ENCODE assay signal across 16 cellular contexts in genomic region chr12:108306506-108306905, GRCh38. TPM values are rescaled to one million over a fixed set of nuclear protein-coding genes. Genes with fewer than 3 reads are reported as not detected.
A peak's percentile ranks its signal among the peaks of the same experiment; 100 is the strongest.
DNase-seq lines count a peak whose midpoint lies in the region; ATAC-seq and TF ChIP-seq lines count a peak whose summit lies in the region.
"Had no signal": no experiment of that assay in that cellular context is flagged by ENCODE, and none has a peak within 500 bp of the region (broad histone marks: within the 10 kb centered on the region; RNA-seq: fewer than 3 reads in every experiment).

No MANE protein-coding gene starts in this region.

- H3K36me3 Mint-ChIP-seq in effector memory CD8-positive, alpha-beta T cell (ENCODE audit: insufficient read depth) = peaks cover 9% of the 10 kb centered on the region
- no peaks in the 10 kb centered on the region for H3K36me3 Mint-ChIP-seq in osteocyte (ENCODE audit: unreplicated experiment)

- H3K9me3 ChIP-seq in heart right ventricle = no peaks in the 10 kb centered on the region
- no peaks in the 10 kb centered on the region for H3K9me3 ChIP-seq in uterus

- intact Hi-C loops in heart right ventricle (cut with DNase I) (no loop called here), cardiac septum (cut with DNase I) (no loop called here), uterus (cut with DNase I; ENCODE audit: low total_unique reads) (no loop called here)

- H3K9me3 Mint-ChIP-seq in effector memory CD8-positive, alpha-beta T cell = no peaks in the 10 kb centered on the region
- H3K9me3 Mint-ChIP-seq in osteocyte (ENCODE audit: unreplicated experiment) = no peaks in the 10 kb centered on the region

- peaks cover 0 to 55% of the 10 kb centered on the region in 2 donors for H3K27me3 Mint-ChIP-seq in effector memory CD8-positive, alpha-beta T cell
- no peaks in the 10 kb centered on the region for H3K27me3 Mint-ChIP-seq in osteocyte (ENCODE audit: unreplicated experiment)

- H3K27ac Mint-ChIP-seq in effector memory CD8-positive, alpha-beta T cell = peak overlapping the region; percentile 72 to 95
- H3K27ac Mint-ChIP-seq in osteocyte (ENCODE audit: unreplicated experiment) = peak overlapping the region; percentile 100

- no peak for TF ChIP-seq POLR2A in uterus (IDR thresholded peaks at IDR 0.05)

- H3K27ac ChIP-seq in heart right ventricle (peak overlapping the region in 9 of 10 donors; percentile 66 to 95 (median 87)), uterus (peak overlapping the region; percentile 84 to 90)

- TF ChIP-seq CTCF in heart right ventricle (IDR thresholded peaks at IDR 0.05) (no peak), osteocyte (IDR thresholded peaks at IDR 0.05) (no peak), uterus (IDR thresholded peaks at IDR 0.05) (no peak)

- H3K27me3 ChIP-seq in heart right ventricle (no peaks in the 10 kb centered on the region), uterus (no peaks in the 10 kb centered on the region)

- H3K4me1 ChIP-seq in heart right ventricle (peaks cover 35 to 95% (median 71%) of the 10 kb centered on the region in 9 donors), uterus (peaks cover 3 to 20% of the 10 kb centered on the region in 2 donors)

- H3K4me3 ChIP-seq in heart right ventricle = no peak overlapping the region
- no peak overlapping the region for H3K4me3 ChIP-seq in uterus

- peaks cover 34 to 52% of the 10 kb centered on the region in 2 donors for H3K4me1 Mint-ChIP-seq in effector memory CD8-positive, alpha-beta T cell (ENCODE audit: low read depth in 2 of 2)
- peaks cover 92% of the 10 kb centered on the region for H3K4me1 Mint-ChIP-seq in osteocyte (ENCODE audit: unreplicated experiment)

- H3K4me3 Mint-ChIP-seq in effector memory CD8-positive, alpha-beta T cell = peak overlapping the region; percentile 56 to 79
- H3K4me3 Mint-ChIP-seq in osteocyte (ENCODE audit: unreplicated experiment) = peak overlapping the region; percentile 34

- DNase-seq in heart right ventricle = no peak
- no peak for DNase-seq in cardiac septum (ENCODE audit: low spot score)
- no peak for DNase-seq in effector memory CD8-positive, alpha-beta T cell
- DNase-seq in osteocyte (ENCODE audit: extremely low spot score, unreplicated experiment) = no peak
- DNase-seq in uterus = no peak
- DNase-seq in NCI-H774 (lab: John Stamatoyannopoulos, UW) = no peak
- DNase-seq in NCI-H2227 (lab: John Stamatoyannopoulos, UW; ENCODE audit: unreplicated experiment) = no peak
- DNase-seq in germinal center (ENCODE audit: low spot score) = no peak
- DNase-seq: activated CD4-positive, CD25-positive, alpha-beta regulatory T cell treated with anti-CD3 and anti-CD28 coated beads, Interleukin-2, amount 50 U/mL, for 72 hours; effector CD4-positive, alpha-beta T cell; NCI-H187; NCI-H526; stimulated activated CD4-positive, alpha-beta T cell treated with anti-CD3 and anti-CD28 coated beads, Interleukin-1b, Interleukin-23, amount 100 ng/mL, for 48 hours; stimulated activated CD8-positive, alpha-beta memory T cell treated with anti-CD3 and anti-CD28 coated beads, Interleukin-4, amount 100 ng/mL, for 48 hours had no signal

- 94% methylated on average over 3 of the region's 3 CpGs for WGBS in heart right ventricle, 2 donors

- ATAC-seq in heart right ventricle = no peak
- ATAC-seq in effector memory CD8-positive, alpha-beta T cell (replicated peaks) = peak; percentile 14

- H3K36me3 ChIP-seq in heart right ventricle = no peaks in the 10 kb centered on the region
- no peaks in the 10 kb centered on the region for H3K36me3 ChIP-seq in uterus

RNA-seq across cellular contexts. Expression of gene CMKLR1, which starts 32.6 kb away (rescaled TPM):
- total RNA-seq in heart right ventricle (10 to 100 TPM in 2 of 10 donors, 1 to 10 TPM in 8; 4.7 to 24.0 (median 5.8) TPM), cardiac septum (21.0 TPM), osteocyte (47.5 and 48.5 TPM in 2 replicates), uterus (10 to 100 TPM in 2 of 4 donors, 1 to 10 TPM in 2; 8.2 to 27.1 (median 11.5) TPM)
- 1 to 10 TPM; 2.2 to 2.8 TPM for polyA plus RNA-seq in heart right ventricle
- total RNA-seq: G401; T-helper 1 cell treated with Interleukin-12 subunit alpha and Interleukin-12 subunit beta and Interleukin-4 antibody, amounts not matched to agents 30 ng/mL and 1 ng/mL, for 36 hours had no signal
